Comparison of ENCODE assay signal across 1 cellular context in the genomic region with DNA sequence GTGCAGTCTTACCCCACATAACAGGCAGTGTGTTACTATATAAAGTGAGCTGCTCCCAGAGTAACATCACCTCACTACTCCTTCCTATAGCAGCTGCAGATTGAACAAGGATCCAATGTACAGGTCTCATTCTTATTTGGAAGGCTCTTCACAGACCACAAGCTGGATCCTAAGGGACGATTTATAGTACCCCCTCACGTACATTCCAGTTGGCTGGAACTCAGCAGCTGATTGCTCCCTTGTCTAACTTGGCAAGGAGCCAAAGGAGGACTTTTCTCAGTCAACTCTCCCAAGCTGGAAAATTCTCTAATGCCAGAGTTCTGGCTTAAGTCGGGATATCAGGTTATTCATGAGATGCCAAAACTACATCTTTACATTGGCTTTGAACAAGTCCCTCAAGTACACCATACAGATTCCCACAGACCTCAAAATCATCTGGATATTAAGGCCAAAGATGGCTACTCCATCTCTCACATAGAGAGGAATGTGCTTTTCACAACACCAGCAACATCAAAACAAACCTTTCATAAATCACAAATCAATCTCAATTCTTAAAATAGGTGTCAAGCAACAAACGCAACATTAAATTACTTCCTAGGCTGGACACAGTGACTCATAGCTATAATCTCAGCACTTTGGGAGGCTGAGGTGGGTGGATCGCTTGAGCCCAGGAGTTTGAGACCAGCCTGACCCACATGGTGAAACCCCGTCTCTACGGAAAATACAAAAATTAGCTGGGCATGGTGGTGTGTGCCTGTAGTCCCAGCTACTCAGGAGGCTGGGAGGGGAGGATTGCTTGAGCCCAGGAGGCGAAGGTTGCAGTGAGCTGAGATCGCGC.
TF ChIP-seq lines count a peak whose summit lies in the region.

No MANE protein-coding gene starts in this region.

TF ChIP-seq in HepG2, 621 proteins besides CTCF, POLR2A, EP300 and RAD21:
- TF ChIP-seq, protein P1, sequence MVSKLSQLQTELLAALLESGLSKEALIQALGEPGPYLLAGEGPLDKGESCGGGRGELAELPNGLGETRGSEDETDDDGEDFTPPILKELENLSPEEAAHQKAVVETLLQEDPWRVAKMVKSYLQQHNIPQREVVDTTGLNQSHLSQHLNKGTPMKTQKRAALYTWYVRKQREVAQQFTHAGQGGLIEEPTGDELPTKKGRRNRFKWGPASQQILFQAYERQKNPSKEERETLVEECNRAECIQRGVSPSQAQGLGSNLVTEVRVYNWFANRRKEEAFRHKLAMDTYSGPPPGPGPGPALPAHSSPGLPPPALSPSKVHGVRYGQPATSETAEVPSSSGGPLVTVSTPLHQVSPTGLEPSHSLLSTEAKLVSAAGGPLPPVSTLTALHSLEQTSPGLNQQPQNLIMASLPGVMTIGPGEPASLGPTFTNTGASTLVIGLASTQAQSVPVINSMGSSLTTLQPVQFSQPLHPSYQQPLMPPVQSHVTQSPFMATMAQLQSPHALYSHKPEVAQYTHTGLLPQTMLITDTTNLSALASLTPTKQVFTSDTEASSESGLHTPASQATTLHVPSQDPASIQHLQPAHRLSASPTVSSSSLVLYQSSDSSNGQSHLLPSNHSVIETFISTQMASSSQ (IDR thresholded peaks at IDR 0.05; ENCODE audit: low read depth) = no peak
- TF ChIP-seq, protein P1 (CRISPR knock-in tag; IDR thresholded peaks at IDR 0.05; ENCODE audit: borderline replicate concordance) = no peak
- no peak for TF ChIP-seq PLRG1 (conservative IDR thresholded peaks at IDR 0.05)
- peak; percentile 70 for TF ChIP-seq LCORL (IDR thresholded peaks at IDR 0.05)
- no peak for TF ChIP-seq LCORL (CRISPR knock-in tag; IDR thresholded peaks at IDR 0.05)
- TF ChIP-seq ZNF790 (CRISPR knock-in tag; IDR thresholded peaks at IDR 0.05; ENCODE audit: borderline replicate concordance) = no peak
- TF ChIP-seq, protein P2, sequence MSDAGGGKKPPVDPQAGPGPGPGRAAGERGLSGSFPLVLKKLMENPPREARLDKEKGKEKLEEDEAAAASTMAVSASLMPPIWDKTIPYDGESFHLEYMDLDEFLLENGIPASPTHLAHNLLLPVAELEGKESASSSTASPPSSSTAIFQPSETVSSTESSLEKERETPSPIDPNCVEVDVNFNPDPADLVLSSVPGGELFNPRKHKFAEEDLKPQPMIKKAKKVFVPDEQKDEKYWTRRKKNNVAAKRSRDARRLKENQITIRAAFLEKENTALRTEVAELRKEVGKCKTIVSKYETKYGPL (CRISPR knock-in tag; IDR thresholded peaks at IDR 0.05) = no peak
